In the genomic region with DNA sequence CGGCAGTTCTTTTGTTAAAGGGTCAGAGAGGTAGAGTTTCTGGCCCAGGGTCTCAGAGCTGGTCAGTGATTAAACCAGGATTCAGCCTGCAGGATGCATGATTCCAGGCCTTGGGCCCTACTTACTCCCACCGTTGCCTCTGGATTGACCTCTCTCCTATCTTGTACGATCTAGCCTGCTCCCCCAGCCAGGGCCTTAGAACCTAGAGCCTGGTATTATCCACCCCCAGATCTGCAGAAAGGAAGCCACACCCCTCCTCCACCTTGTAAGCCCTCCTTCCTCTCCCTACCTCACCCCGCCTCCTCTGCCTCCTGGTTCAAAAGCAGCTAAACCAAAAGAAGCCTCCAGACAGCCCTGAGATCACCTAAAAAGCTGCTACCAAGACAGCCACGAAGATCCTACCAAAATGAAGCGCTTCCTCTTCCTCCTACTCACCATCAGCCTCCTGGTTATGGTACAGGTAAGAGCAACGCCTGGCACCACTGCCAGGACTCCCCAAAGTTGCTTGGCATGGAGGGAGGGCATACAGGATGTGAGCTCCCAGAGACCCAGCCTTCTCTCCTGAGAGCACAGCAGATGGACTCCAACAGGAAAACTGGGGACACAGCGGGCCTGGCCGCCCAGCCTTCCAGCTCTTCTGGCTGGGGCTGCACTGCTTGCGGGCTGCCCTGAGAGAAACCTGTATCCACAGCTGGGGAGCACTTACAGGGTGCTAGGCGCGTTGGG, we compare ENCODE assay signal across 8 cellular contexts. TPM values are rescaled to one million over a fixed set of nuclear protein-coding genes. Genes with fewer than 3 reads are reported as not detected.
DNase-seq lines count a peak whose midpoint lies in the region; ATAC-seq and TF ChIP-seq lines count a peak whose summit lies in the region.

A gene with protein sequence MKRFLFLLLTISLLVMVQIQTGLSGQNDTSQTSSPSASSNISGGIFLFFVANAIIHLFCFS (plus strand): TSS at position 347 of the 726 bp plus-strand sequence. CDS start 60 bp downstream, at position 407.

- peak within 1 kb of the TSS in 9 of 12 donors; percentile 11 to 88 (median 51) for H3K27ac ChIP-seq in heart left ventricle
- peak within 1 kb of the TSS; percentile 63 for H3K27ac ChIP-seq in colonic mucosa

- H3K36me3 ChIP-seq in heart left ventricle: no peaks in the 10 kb centered on the region
- H3K36me3 ChIP-seq in colonic mucosa: no peaks in the 10 kb centered on the region

- H3K4me1 ChIP-seq in heart left ventricle: peaks cover 0 to 78% (median 7%) of the 10 kb centered on the region in 12 donors
- H3K4me1 ChIP-seq in colonic mucosa: no peaks in the 10 kb centered on the region

- no peaks in the 10 kb centered on the region for H3K27me3 ChIP-seq in heart left ventricle
- no peaks in the 10 kb centered on the region for H3K27me3 ChIP-seq in colonic mucosa

- peak in 1 of 5 donors; percentile 32 for DNase-seq in heart left ventricle
- DNase-seq in Right ventricle myocardium inferior (ENCODE audit: missing footprints): no peak
- peak; percentile 62 for DNase-seq in T-helper 9 cell
- DNase-seq in colonic mucosa: no peak
- DNase-seq in stimulated activated CD4-positive, alpha-beta T cell treated with anti-CD3 and anti-CD28 coated beads, Interleukin-2, amount 100 ng/mL, for 48 hours: peak; percentile 55 to 56
- DNase-seq in dedifferentiated amniotic fluid mesenchymal stem cell (ENCODE audit: extremely low spot score): no peak

- TF ChIP-seq CTCF in heart left ventricle (IDR thresholded peaks at IDR 0.05): no peak
- TF ChIP-seq CTCF in colonic mucosa (IDR thresholded peaks at IDR 0.05): no peak

- H3K9ac ChIP-seq in colonic mucosa (ENCODE audit: low read depth in 2 of 2, low read length in 2 of 2): peak within 1 kb of the TSS; percentile 29 to 39

- H3K9me3 ChIP-seq in heart left ventricle: no peaks in the 10 kb centered on the region
- H3K9me3 ChIP-seq in colonic mucosa: no peaks in the 10 kb centered on the region

- intact Hi-C loops in heart left ventricle (cut with DNase I) (loop anchor here in 3 of 10 donors (2.0 to 10.0 kb wide), 3 partner anchors 33 to 283 kb away; a partner anchor contains a TSS), Right ventricle myocardium inferior (cut with DNase I) (no loop called here), colonic mucosa (cut with DNase I) (no loop called here)

- ATAC-seq in heart left ventricle (peak in 1 of 4 donors; percentile 34), Right ventricle myocardium inferior (no peak), HG03460 (IDR thresholded peaks at IDR 0.05; ENCODE audit: unreplicated experiment) (no peak), HG03378 (IDR thresholded peaks at IDR 0.05; ENCODE audit: unreplicated experiment) (no peak)

- 58 to 77% (median 67%) methylated on average over 12 of the region's 12 CpGs for WGBS in heart left ventricle, 4 donors

- no peak for TF ChIP-seq POLR2A in heart left ventricle (IDR thresholded peaks at IDR 0.05)

- H3K4me3 ChIP-seq in heart left ventricle (peak within 1 kb of the TSS in 9 of 12 donors; percentile 3 to 63 (median 18)), colonic mucosa (peak within 1 kb of the TSS; percentile 32)

RNA-seq across cellular contexts. Expression of the gene that starts here (rescaled TPM):
- total RNA-seq in heart left ventricle (10 to 100 TPM in 2 of 9 donors, 1 to 10 TPM in 6, not detected in 1; 1.6 to 89.9 (median 4.4) TPM), Right ventricle myocardium inferior (6.5 TPM), colonic mucosa (10 to 100 TPM in 1 of 2 donors, 1 to 10 TPM in 1; 9.4 to 13.1 TPM)
- polyA plus RNA-seq in heart left ventricle: 10 to 100 TPM in 1 of 2 donors, 1 to 10 TPM in 1; 9.9 to 26.1 TPM

Comparison
In these comparisons a context has a peak if more than half of its experiments do, and no peak if none do; other contexts are left out.
1. DNase-seq: peak in T-helper 9 cell (single experiment) and stimulated activated CD4-positive, alpha-beta T cell treated with anti-CD3 and anti-CD28 coated beads, Interleukin-2, amount 100 ng/mL, for 48 hours (2 of 2); none in Right ventricle myocardium inferior (single experiment), colonic mucosa (single experiment) and dedifferentiated amniotic fluid mesenchymal stem cell (single experiment).